Comparison of ENCODE assay signal across 10 cellular contexts in the genomic region with DNA sequence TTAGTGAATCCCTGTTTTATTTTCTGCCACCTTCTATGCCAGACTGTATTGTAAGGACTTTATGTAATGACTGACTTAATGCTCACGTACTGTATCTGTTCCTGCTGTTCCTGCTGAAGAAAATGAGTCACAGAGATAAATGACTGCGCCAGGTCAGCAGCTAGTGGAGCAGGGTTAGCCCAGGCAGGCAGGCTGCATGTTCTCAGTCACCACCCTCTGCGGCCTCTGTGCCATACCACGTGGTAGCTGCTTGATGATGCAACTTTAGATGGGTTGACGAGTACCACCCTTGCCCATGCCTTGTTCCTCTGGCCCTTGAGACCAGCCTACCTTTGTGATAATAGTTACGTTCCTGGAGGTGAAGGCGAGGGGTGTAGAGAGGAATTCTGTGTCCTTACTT.
DNase-seq lines count a peak whose midpoint lies in the region; ATAC-seq and TF ChIP-seq lines count a peak whose summit lies in the region.
"Had no signal": no experiment of that assay in that cellular context is flagged by ENCODE, and none has a peak within 500 bp of the region (broad histone marks: within the 10 kb centered on the region; RNA-seq: fewer than 3 reads in every experiment).

No MANE protein-coding gene starts in this region.

- peaks cover 25% of the 10 kb centered on the region for H3K36me3 Mint-ChIP-seq in chondrocyte (ENCODE audit: low read depth)

- 78 to 81% methylated on average over 7 of the region's 7 CpGs for WGBS in lung, 2 donors

- no peaks in the 10 kb centered on the region for H3K27me3 Mint-ChIP-seq in chondrocyte (ENCODE audit: low read depth)

- no peaks in the 10 kb centered on the region for H3K27me3 ChIP-seq in BE2C
- no peaks in the 10 kb centered on the region for H3K27me3 ChIP-seq in lung (ENCODE audit: control insufficient read depth, insufficient read depth)

- H3K27ac Mint-ChIP-seq in chondrocyte (ENCODE audit: unreplicated experiment) = peak overlapping the region; percentile 60
- H3K27ac Mint-ChIP-seq: T-helper 2 cell treated with Interferon-gamma antibody and Interleukin-4, amounts not matched to agents 5 μg/mL and 100 μg/mL, for 36 hours had no signal

- DNase-seq in BE2C (peak; percentile 70), NCI-H2227 (lab: John Stamatoyannopoulos, UW; ENCODE audit: unreplicated experiment) (peak; percentile 48), chondrocyte (ENCODE audit: low spot score) (no peak), lung (ENCODE audit: low spot score) (no peak), T-helper 1 cell (no peak), NCI-H2171 treated with DMSO at 0.1 percent for 48 hours (lab: John Stamatoyannopoulos, UW) (no peak), RPMI8226 (no peak), DMS153 (lab: John Stamatoyannopoulos, UW) (no peak)
- DNase-seq: NCI-H1417 had no signal

- H3K4me3 Mint-ChIP-seq in chondrocyte (ENCODE audit: unreplicated experiment) = no peak overlapping the region
- H3K4me3 Mint-ChIP-seq: T-helper 2 cell treated with Interferon-gamma antibody and Interleukin-4, amounts not matched to agents 5 μg/mL and 100 μg/mL, for 36 hours had no signal

- peaks cover 38% of the 10 kb centered on the region for H3K4me1 Mint-ChIP-seq in chondrocyte (ENCODE audit: low read depth)

- peaks cover 13% of the 10 kb centered on the region for H3K4me1 ChIP-seq in BE2C
- H3K4me1 ChIP-seq in lung (ENCODE audit: control insufficient read depth in 2 of 2, insufficient read depth in 2 of 2, low read length in 2 of 2) = peaks cover 1 to 6% of the 10 kb centered on the region in 2 donors

- no peak overlapping the region for H3K4me3 ChIP-seq in BE2C (ENCODE audit: low read depth, low read length)
- no peak overlapping the region for H3K4me3 ChIP-seq in lung

- H3K36me3 ChIP-seq in BE2C (no peaks in the 10 kb centered on the region; the same call in 1 of the 2 replicates), lung (ENCODE audit: control insufficient read depth in 2 of 2, insufficient read depth in 2 of 2, low read length in 2 of 2) (peaks cover 19 to 22% of the 10 kb centered on the region in 2 donors)

- ATAC-seq in lung (ENCODE audit: insufficient read depth, low FRiP score) = peak; percentile 53

- H3K27ac ChIP-seq in lung (ENCODE audit: low read depth in 1 of 2, low read length in 1 of 2) = no peak overlapping the region

- no peak for TF ChIP-seq CTCF in BE2C (IDR thresholded peaks at IDR 0.05; ENCODE audit: low read depth, low read length)
- no peak for TF ChIP-seq CTCF in chondrocyte (IDR thresholded peaks at IDR 0.05)
- TF ChIP-seq CTCF in lung (IDR thresholded peaks at IDR 0.05; ENCODE audit: control extremely low read depth, extremely low read depth) = no peak

- H3K9me3 Mint-ChIP-seq in chondrocyte (ENCODE audit: low read depth) = no peaks in the 10 kb centered on the region

- H3K9me3 ChIP-seq in BE2C = no peaks in the 10 kb centered on the region
- H3K9me3 ChIP-seq in lung (ENCODE audit: control insufficient read depth in 2 of 2, insufficient read depth in 1 of 2, low read length in 1 of 2) = no peaks in the 10 kb centered on the region

Comparison
In these comparisons a context has a peak if more than half of its experiments do, and no peak if none do; other contexts are left out.
1. DNase-seq: peak in BE2C (single experiment) and NCI-H2227 (single experiment); none in chondrocyte (single experiment), lung (single experiment), T-helper 1 cell (0 of 5), NCI-H2171 treated with DMSO at 0.1 percent for 48 hours (single experiment), RPMI8226 (single experiment) and DMS153 (single experiment).